ENCODE assay signal across 11 cellular contexts in the genomic region with DNA sequence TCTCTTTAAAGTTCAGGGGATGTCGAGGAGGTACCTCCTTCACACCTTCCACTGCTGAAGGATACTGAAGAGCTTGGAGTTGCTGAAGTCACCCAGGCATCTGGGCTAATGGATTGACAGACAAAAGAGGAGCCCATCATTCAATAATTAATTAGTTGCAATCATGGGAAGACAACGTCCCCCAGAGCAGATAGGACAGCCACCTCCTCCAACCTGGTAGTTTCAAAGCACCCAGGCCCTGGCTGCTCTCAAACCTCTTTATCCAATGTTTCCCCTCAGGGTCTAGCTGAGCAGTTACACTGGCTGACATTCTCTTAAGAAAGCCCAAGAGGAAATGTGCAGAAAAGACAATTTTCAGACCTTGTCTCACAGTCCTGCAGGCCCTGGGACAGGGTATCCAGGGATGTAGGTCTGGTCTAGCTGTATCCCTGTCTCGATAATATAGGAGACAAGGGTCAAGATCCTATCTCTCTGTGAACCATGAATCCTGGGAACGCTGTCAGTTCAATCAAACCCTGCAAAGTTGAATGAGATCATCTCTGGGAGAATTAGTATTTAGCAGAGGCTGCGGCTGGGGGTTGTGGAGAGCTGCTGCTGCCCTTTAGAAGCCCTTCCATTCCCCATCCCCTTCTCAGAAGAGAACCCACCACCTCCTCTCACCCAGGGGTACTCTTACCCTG. TPM values are rescaled to one million over a fixed set of nuclear protein-coding genes. Genes with fewer than 3 reads are reported as not detected.
DNase-seq lines count a peak whose midpoint lies in the region; ATAC-seq and TF ChIP-seq lines count a peak whose summit lies in the region.
"Had no signal": no experiment of that assay in that cellular context is flagged by ENCODE, and none has a peak within 500 bp of the region (broad histone marks: within the 10 kb centered on the region; RNA-seq: fewer than 3 reads in every experiment).

No MANE protein-coding gene starts in this region.

- no peaks in the 10 kb centered on the region for H3K9me3 Mint-ChIP-seq in activated naive CD4-positive, alpha-beta T cell treated with anti-CD3 and anti-CD28 coated beads for 36 hours
- H3K9me3 Mint-ChIP-seq in activated naive CD8-positive, alpha-beta T cell treated with anti-CD3 and anti-CD28 coated beads, Interleukin-2, amount 50 U/mL, for 24 hours = peaks cover 4% of the 10 kb centered on the region
- no peaks in the 10 kb centered on the region for H3K9me3 Mint-ChIP-seq in mesothelial cell of epicardium

- H3K4me3 ChIP-seq in tibial artery = peak overlapping the region; percentile 69

- ATAC-seq in activated naive CD8-positive, alpha-beta T cell treated with anti-CD3 and anti-CD28 coated beads, Interleukin-2, amount 50 U/mL, for 24 hours = no peak
- no peak for ATAC-seq in GM18520 (IDR thresholded peaks at IDR 0.05; ENCODE audit: unreplicated experiment)
- no peak for ATAC-seq in HG03439 (IDR thresholded peaks at IDR 0.05; ENCODE audit: unreplicated experiment)

- H3K9me3 ChIP-seq in tibial artery = no peaks in the 10 kb centered on the region
- H3K9me3 ChIP-seq: upper lobe of left lung had no signal

- H3K4me3 Mint-ChIP-seq in activated naive CD4-positive, alpha-beta T cell treated with anti-CD3 and anti-CD28 coated beads for 36 hours = peak overlapping the region; percentile 69
- H3K4me3 Mint-ChIP-seq in activated naive CD8-positive, alpha-beta T cell treated with anti-CD3 and anti-CD28 coated beads, Interleukin-2, amount 50 U/mL, for 24 hours = peak overlapping the region; percentile 60
- H3K4me3 Mint-ChIP-seq in mesothelial cell of epicardium = peak overlapping the region; percentile 65

- H3K27ac ChIP-seq in tibial artery = peak overlapping the region; percentile 97

- TF ChIP-seq CTCF in mesothelial cell of epicardium (IDR thresholded peaks at IDR 0.05; ENCODE audit: unreplicated experiment) (no peak), tibial artery (IDR thresholded peaks at IDR 0.05) (no peak)

- no peaks in the 10 kb centered on the region for H3K36me3 ChIP-seq in tibial artery
- H3K36me3 ChIP-seq: upper lobe of left lung had no signal

- no peak overlapping the region for H3K27ac Mint-ChIP-seq in activated naive CD4-positive, alpha-beta T cell treated with anti-CD3 and anti-CD28 coated beads for 36 hours
- no peak overlapping the region for H3K27ac Mint-ChIP-seq in activated naive CD8-positive, alpha-beta T cell treated with anti-CD3 and anti-CD28 coated beads, Interleukin-2, amount 50 U/mL, for 24 hours
- H3K27ac Mint-ChIP-seq in mesothelial cell of epicardium = no peak overlapping the region

- DNase-seq in activated naive CD4-positive, alpha-beta T cell treated with anti-CD3 and anti-CD28 coated beads for 36 hours = no peak
- DNase-seq in activated naive CD4-positive, alpha-beta T cell (lab: John Stamatoyannopoulos, UW) = no peak
- DNase-seq in activated naive CD8-positive, alpha-beta T cell treated with anti-CD3 and anti-CD28 coated beads, Interleukin-2, amount 50 U/mL, for 24 hours = no peak
- DNase-seq in mesothelial cell of epicardium (ENCODE audit: low spot score in 2 of 2, unreplicated experiment in 2 of 2) (no peak), tibial artery (no peak), NCI-H748 treated with DMSO at 0.1 percent for 48 hours (lab: John Stamatoyannopoulos, UW) (no peak)
- DNase-seq: AML-193, NCI-H446 treated with DMSO at 0.1 percent for 48 hours, upper lobe of left lung had no signal

- CTCF ChIA-PET in activated naive CD4-positive, alpha-beta T cell treated with anti-CD3 and anti-CD28 coated beads for 36 hours (lab: Charles Lee) = interaction anchor here (0.7 to 1.9 kb wide), 2 partner anchors 24 to 36 kb away, joined by 3 to 7 read pairs; no protein-coding TSS in a partner anchor

- intact Hi-C loops in activated naive CD4-positive, alpha-beta T cell treated with anti-CD3 and anti-CD28 coated beads for 36 hours (cut with micrococcal nuclease) = loop anchor here (2.0 kb wide), 1 partner anchor 17 kb away; no protein-coding TSS in a partner anchor
- intact Hi-C loops in tibial artery (cut with DNase I; ENCODE audit: low total_unique reads) = loop anchor here (5.0 kb wide), 1 partner anchor 44 kb away; no protein-coding TSS in a partner anchor

- H3K36me3 Mint-ChIP-seq in activated naive CD4-positive, alpha-beta T cell treated with anti-CD3 and anti-CD28 coated beads for 36 hours (ENCODE audit: low read depth) = no peaks in the 10 kb centered on the region
- H3K36me3 Mint-ChIP-seq in activated naive CD8-positive, alpha-beta T cell treated with anti-CD3 and anti-CD28 coated beads, Interleukin-2, amount 50 U/mL, for 24 hours (ENCODE audit: low read depth) = no peaks in the 10 kb centered on the region
- no peaks in the 10 kb centered on the region for H3K36me3 Mint-ChIP-seq in mesothelial cell of epicardium

- H3K27me3 ChIP-seq in tibial artery = no peaks in the 10 kb centered on the region
- H3K27me3 ChIP-seq: upper lobe of left lung had no signal

- H3K27me3 Mint-ChIP-seq in activated naive CD4-positive, alpha-beta T cell treated with anti-CD3 and anti-CD28 coated beads for 36 hours (ENCODE audit: low read depth) = no peaks in the 10 kb centered on the region
- H3K27me3 Mint-ChIP-seq in activated naive CD8-positive, alpha-beta T cell treated with anti-CD3 and anti-CD28 coated beads, Interleukin-2, amount 50 U/mL, for 24 hours = peaks cover 8% of the 10 kb centered on the region
- peaks cover 28% of the 10 kb centered on the region for H3K27me3 Mint-ChIP-seq in mesothelial cell of epicardium (ENCODE audit: low read depth)

- peaks cover 38% of the 10 kb centered on the region for H3K4me1 Mint-ChIP-seq in activated naive CD4-positive, alpha-beta T cell treated with anti-CD3 and anti-CD28 coated beads for 36 hours (ENCODE audit: low read depth)
- H3K4me1 Mint-ChIP-seq in activated naive CD8-positive, alpha-beta T cell treated with anti-CD3 and anti-CD28 coated beads, Interleukin-2, amount 50 U/mL, for 24 hours = peaks cover 39% of the 10 kb centered on the region
- peaks cover 38% of the 10 kb centered on the region for H3K4me1 Mint-ChIP-seq in mesothelial cell of epicardium

- H3K4me1 ChIP-seq in tibial artery = peaks cover 0 to 67% (median 31%) of the 10 kb centered on the region in 4 donors

RNA-seq across cellular contexts. Expression of gene TSPAN2, which starts 1.0 kb away (rescaled TPM):
- under 1 TPM; 0.86 to 0.91 TPM for total RNA-seq in activated naive CD4-positive, alpha-beta T cell treated with anti-CD3 and anti-CD28 coated beads for 36 hours
- 12.1 to 14.2 TPM (median 12.2 TPM) in 3 replicates for total RNA-seq in mesothelial cell of epicardium

RNA-seq across cellular contexts. Expression of gene TSHB, which starts 58.6 kb away (rescaled TPM):
- not detected for total RNA-seq in activated naive CD4-positive, alpha-beta T cell treated with anti-CD3 and anti-CD28 coated beads for 36 hours
- not detected in 3 replicates for total RNA-seq in mesothelial cell of epicardium
- total RNA-seq: upper lobe of left lung had no signal
